In the genomic region with DNA sequence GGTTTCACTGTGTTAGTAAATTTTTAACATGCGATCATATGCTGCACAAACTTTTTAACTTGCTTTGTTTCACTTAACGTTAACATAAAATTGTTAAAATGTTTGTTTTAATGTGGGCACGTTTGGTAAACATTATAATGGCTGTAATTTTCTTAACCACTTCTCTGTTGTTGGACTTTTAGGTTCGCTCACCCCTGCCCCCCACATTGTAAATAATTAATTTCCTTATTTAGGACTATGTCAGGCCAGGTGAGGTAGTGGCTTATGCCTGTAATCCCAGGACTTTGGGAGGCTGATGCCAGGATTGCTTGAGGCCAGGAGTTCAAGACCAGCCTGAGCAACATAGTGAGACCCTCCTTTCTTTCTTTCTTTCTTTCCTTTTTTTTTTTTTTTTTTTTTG, we compare ENCODE assay signal across 31 cellular contexts. TPM values are rescaled to one million over a fixed set of nuclear protein-coding genes. Genes with fewer than 3 reads are reported as not detected.
"Had no signal": no experiment of that assay in that cellular context is flagged by ENCODE, and none has a peak within 500 bp of the region (broad histone marks: within the 10 kb centered on the region; RNA-seq: fewer than 3 reads in every experiment).

No MANE protein-coding gene starts in this region.

- H3K9me3 ChIP-seq: adrenal gland, body of pancreas, esophagus squamous epithelium, gastroesophageal sphincter, heart right ventricle had no signal

- DNase-seq: activated CD4-positive, alpha-beta memory T cell treated with anti-CD3 and anti-CD28 coated beads, Interleukin-2, amount 10 ng/mL, durations not matched to agents 7 days and 5 days; activated CD4-positive, alpha-beta T cell treated with anti-CD3 and anti-CD28 coated beads for 36 hours; activated CD4-positive, alpha-beta T cell treated with anti-CD3 and anti-CD28 coated beads, Interleukin-2, amount 10 ng/mL, durations not matched to agents 24 days and 14 days; activated CD4-positive, alpha-beta T cell treated with anti-CD3 and anti-CD28 coated beads, Interleukin-2, amount 50 U/mL, for 4 hours; activated CD4-positive, CD25-positive, alpha-beta regulatory T cell; activated CD4-positive, CD25-positive, alpha-beta regulatory T cell treated with anti-CD3 and anti-CD28 coated beads, Interleukin-2, amount 50 U/mL, for 72 hours; activated gamma-delta T cell; activated naive CD4-positive, alpha-beta T cell; activated naive CD4-positive, alpha-beta T cell treated with anti-CD3 and anti-CD28 coated beads, Interleukin-2, amount 10 ng/mL, durations not matched to agents 7 days and 5 days; activated T-cell treated with anti-CD3 and anti-CD28 coated beads for 4 hours; activated T-cell treated with anti-CD3 and anti-CD28 coated beads, Interleukin-2, amount 50 U/mL, for 24 hours; activated T-cell treated with anti-CD3 and anti-CD28 coated beads, Interleukin-2, amount 50 U/mL, for 72 hours; amygdala; aorta; body of pancreas; caudate nucleus; cortex of kidney; dermis blood vessel endothelial cell; effector CD4-positive, alpha-beta T cell; effector memory CD8-positive, alpha-beta T cell; esophagus squamous epithelium; foreskin melanocyte; heart right ventricle; T-helper 1 cell; T-helper 17 cell; T1000 had no signal

- H3K4me3 ChIP-seq: adrenal gland, body of pancreas, esophagus squamous epithelium, gastroesophageal sphincter, heart right ventricle had no signal

- H3K36me3 ChIP-seq: adrenal gland, esophagus squamous epithelium, gastroesophageal sphincter, heart right ventricle had no signal

- ATAC-seq: activated CD4-positive, alpha-beta T cell treated with anti-CD3 and anti-CD28 coated beads for 36 hours; activated T-cell treated with anti-CD3 and anti-CD28 coated beads, Interleukin-2, amount 50 U/mL, for 72 hours; body of pancreas; effector memory CD8-positive, alpha-beta T cell; gastroesophageal sphincter; heart right ventricle; T-helper 17 cell had no signal

- H3K27me3 ChIP-seq: adrenal gland, body of pancreas, esophagus squamous epithelium, gastroesophageal sphincter, heart right ventricle had no signal

- H3K27ac ChIP-seq: adrenal gland, body of pancreas, epithelial cell of prostate, esophagus squamous epithelium, gastroesophageal sphincter, heart right ventricle had no signal

RNA-seq across cellular contexts. Expression of a gene that starts 11.8 kb away (rescaled TPM):
- total RNA-seq: activated CD4-positive, alpha-beta memory T cell treated with anti-CD3 and anti-CD28 coated beads, Interleukin-2, amount 10 ng/mL, durations not matched to agents 7 days and 5 days; activated CD4-positive, alpha-beta T cell treated with anti-CD3 and anti-CD28 coated beads for 36 hours; activated CD4-positive, alpha-beta T cell treated with anti-CD3 and anti-CD28 coated beads, Interleukin-2, amount 10 ng/mL, durations not matched to agents 24 days and 14 days; activated T-cell treated with anti-CD3 and anti-CD28 coated beads, Interleukin-2, amount 50 U/mL, for 72 hours; T-helper 17 cell had no signal

RNA-seq across cellular contexts. Expression of a gene that starts 17.9 kb away (rescaled TPM):
- total RNA-seq: activated CD4-positive, alpha-beta memory T cell treated with anti-CD3 and anti-CD28 coated beads, Interleukin-2, amount 10 ng/mL, durations not matched to agents 7 days and 5 days; activated CD4-positive, alpha-beta T cell treated with anti-CD3 and anti-CD28 coated beads for 36 hours; activated CD4-positive, alpha-beta T cell treated with anti-CD3 and anti-CD28 coated beads, Interleukin-2, amount 10 ng/mL, durations not matched to agents 24 days and 14 days; body of pancreas; dermis blood vessel endothelial cell; endothelial cell of umbilical vein; glomerular endothelial cell; T-helper 17 cell had no signal
- polyA plus RNA-seq: endothelial cell of umbilical vein had no signal

RNA-seq across cellular contexts. Expression of a gene that starts 18.9 kb away (rescaled TPM):
- total RNA-seq: activated CD4-positive, alpha-beta memory T cell treated with anti-CD3 and anti-CD28 coated beads, Interleukin-2, amount 10 ng/mL, durations not matched to agents 7 days and 5 days; activated CD4-positive, alpha-beta T cell treated with anti-CD3 and anti-CD28 coated beads for 36 hours; activated CD4-positive, alpha-beta T cell treated with anti-CD3 and anti-CD28 coated beads, Interleukin-2, amount 10 ng/mL, durations not matched to agents 24 days and 14 days; activated T-cell treated with anti-CD3 and anti-CD28 coated beads, Interleukin-2, amount 50 U/mL, for 72 hours; endothelial cell of umbilical vein; T-helper 17 cell had no signal
